In genomic region chr2:238282861-238283738, GRCh38 we compare ENCODE assay signal across 20 cellular contexts. TPM values are rescaled to one million over a fixed set of nuclear protein-coding genes. Genes with fewer than 3 reads are reported as not detected.
DNase-seq lines count a peak whose midpoint lies in the region; ATAC-seq and TF ChIP-seq lines count a peak whose summit lies in the region.
"Had no signal": no experiment of that assay in that cellular context is flagged by ENCODE, and none has a peak within 500 bp of the region (broad histone marks: within the 10 kb centered on the region; RNA-seq: fewer than 3 reads in every experiment).

No MANE protein-coding gene starts in this region.

- no peak overlapping the region for H2BK20ac ChIP-seq in IMR-90 (ENCODE audit: low read depth, low read length)

- ATAC-seq in IMR-90 (ENCODE audit: low read depth) (no peak), GM21423 (IDR thresholded peaks at IDR 0.05; ENCODE audit: unreplicated experiment) (no peak)
- ATAC-seq: activated naive CD4-positive, alpha-beta T cell treated with anti-CD3 and anti-CD28 coated beads, Interleukin-2, amount 50 U/mL, for 72 hours; activated T-cell treated with anti-CD3 and anti-CD28 coated beads, Interleukin-2, amount 50 U/mL, for 4 hours; stimulated activated effector memory CD8-positive, alpha-beta T cell treated with anti-CD3 and anti-CD28 coated beads, Interleukin-12 subunit alpha, Interleukin-12 subunit beta, amount 100 ng/mL, for 72 hours had no signal

- dilution Hi-C loops in IMR-90 (cut with HindIII; ENCODE audit: low sequenced_read_pairs, unreplicated experiment), result no loop called here

- CTCF ChIA-PET in A673 (lab: Charles Lee), result no interaction called here
- CTCF ChIA-PET in IMR-90 (lab: Yijun Ruan, JAX), result no interaction called here

- H3K23ac ChIP-seq in IMR-90 (ENCODE audit: low read depth, low read length), result no peak overlapping the region

- no TSS peak for BruUV-seq in A673 (replicated peaks; lab: Mats Ljungman, UMichigan)
- no TSS peak for BruUV-seq in IMR-90 (replicated peaks; lab: Mats Ljungman, UMichigan)

- no peak overlapping the region for H2BK15ac ChIP-seq in IMR-90 (ENCODE audit: low read depth, low read length)

- no peak overlapping the region for H3K4me3 Mint-ChIP-seq in dendritic cell treated with granulocyte-macrophage colony-stimulating factor and Interleukin-4, amounts not matched to agents 40 ng/mL and 50 ng/mL, for 4 days
- no peak overlapping the region for H3K4me3 Mint-ChIP-seq in nephron progenitor cell
- H3K4me3 Mint-ChIP-seq: activated CD4-positive, alpha-beta memory T cell treated with anti-CD3 and anti-CD28 coated beads, Interleukin-2, amount 10 ng/mL, durations not matched to agents 7 days and 5 days; activated T-cell treated with anti-CD3 and anti-CD28 coated beads, Interleukin-2, amount 50 U/mL, for 4 hours; stimulated activated effector memory CD8-positive, alpha-beta T cell treated with anti-CD3 and anti-CD28 coated beads, Interleukin-12 subunit alpha, Interleukin-12 subunit beta, amount 100 ng/mL, for 72 hours had no signal

- no peak overlapping the region for H3K4ac ChIP-seq in IMR-90 (ENCODE audit: low read depth, low read length)

- H3K79me1 ChIP-seq in IMR-90 (ENCODE audit: low read depth in 1 of 2, low read length in 2 of 2), result peaks cover 26 to 66% of the 10 kb centered on the region in 2 experiments

- no peaks in the 10 kb centered on the region for H3K27me3 ChIP-seq in A673 (replicated peaks; ENCODE audit: insufficient read depth, low read depth, low read length, poor library complexity)
- no peaks in the 10 kb centered on the region for H3K27me3 ChIP-seq in IMR-90 (ENCODE audit: control insufficient read depth, insufficient read depth, low read length)
- H3K27me3 ChIP-seq in ascending aorta, result no peaks in the 10 kb centered on the region
- H3K27me3 ChIP-seq: upper lobe of left lung had no signal

- no peak overlapping the region for H3K4me2 ChIP-seq in IMR-90 (ENCODE audit: low read depth, low read length)

- H3K9me3 ChIP-seq in A673 (ENCODE audit: low read depth, low read length, poor library complexity, severe bottlenecking) (no peaks in the 10 kb centered on the region), IMR-90 (ENCODE audit: control insufficient read depth, insufficient read depth, low read length) (no peaks in the 10 kb centered on the region), ascending aorta (no peaks in the 10 kb centered on the region)
- H3K9me3 ChIP-seq: Caco-2, left ventricle myocardium inferior, upper lobe of left lung had no signal

- TF ChIP-seq POLR2A in IMR-90 (IDR thresholded peaks at IDR 0.05; ENCODE audit: low read depth, low read length), result no peak

- H3K36me3 Mint-ChIP-seq in dendritic cell treated with granulocyte-macrophage colony-stimulating factor and Interleukin-4, amounts not matched to agents 40 ng/mL and 50 ng/mL, for 4 days (ENCODE audit: low read depth), result peaks cover 6% of the 10 kb centered on the region
- peaks cover 6% of the 10 kb centered on the region for H3K36me3 Mint-ChIP-seq in nephron progenitor cell (ENCODE audit: low read depth)
- H3K36me3 Mint-ChIP-seq: activated naive CD4-positive, alpha-beta T cell treated with anti-CD3 and anti-CD28 coated beads, Interleukin-2, amount 50 U/mL, for 72 hours had no signal

- peak overlapping the region; percentile 12; the same call in 1 of the 2 replicates for H2AK5ac ChIP-seq in IMR-90 (ENCODE audit: low read depth, low read length)

- no peak overlapping the region for H3K4me3 ChIP-seq in A673 (ENCODE audit: low read depth, low read length, poor library complexity, severe bottlenecking)
- H3K4me3 ChIP-seq in IMR-90 (ENCODE audit: insufficient read depth, low read depth, low read length), result no peak overlapping the region
- no peak overlapping the region for H3K4me3 ChIP-seq in ascending aorta
- H3K4me3 ChIP-seq: GM23248, left ventricle myocardium inferior, upper lobe of left lung had no signal

- no peak overlapping the region for H3K9ac ChIP-seq in IMR-90 (ENCODE audit: low read depth, low read length)
- H3K9ac ChIP-seq: GM23248 had no signal

- no peak overlapping the region for H2BK5ac ChIP-seq in IMR-90 (ENCODE audit: low read depth, low read length, poor library complexity, severe bottlenecking)

- intact Hi-C loops in A673 (cut with micrococcal nuclease; ENCODE audit: unreplicated experiment) (no loop called here), IMR-90 (cut with micrococcal nuclease) (loop anchor here (10.0 kb wide), 1 partner anchor 608 kb away; no protein-coding TSS in a partner anchor), posterior vena cava (cut with DNase I) (no loop called here), ascending aorta (cut with DNase I) (no loop called here)
- intact Hi-C loops in dendritic cell treated with granulocyte-macrophage colony-stimulating factor and Interleukin-4, amounts not matched to agents 40 ng/mL and 50 ng/mL, for 4 days (cut with micrococcal nuclease), result no loop called here

- no peaks in the 10 kb centered on the region; the same call in 1 of the 2 replicates for H4K20me1 ChIP-seq in IMR-90 (ENCODE audit: insufficient read depth, low read length)

- H3K9me1 ChIP-seq in IMR-90 (ENCODE audit: insufficient read depth, low read length), result peaks cover 14% of the 10 kb centered on the region

- H2AK9ac ChIP-seq in IMR-90 (replicated peaks; ENCODE audit: low read depth, low read length, poor library complexity), result no peak overlapping the region

- in situ Hi-C loops in IMR-90 (cut with MboI; ENCODE audit: low sequenced_read_pairs), result no loop called here

- H3K36me3 ChIP-seq in A673 (ENCODE audit: insufficient read depth, low read length, poor library complexity, severe bottlenecking), result no peaks in the 10 kb centered on the region
- H3K36me3 ChIP-seq in IMR-90 (ENCODE audit: control insufficient read depth, insufficient read depth, low read length), result no peaks in the 10 kb centered on the region
- peaks cover 0 to 9% of the 10 kb centered on the region in 2 donors for H3K36me3 ChIP-seq in ascending aorta
- H3K36me3 ChIP-seq: left ventricle myocardium inferior, upper lobe of left lung, WERI-Rb-1 had no signal

- H3K4me1 Mint-ChIP-seq in dendritic cell treated with granulocyte-macrophage colony-stimulating factor and Interleukin-4, amounts not matched to agents 40 ng/mL and 50 ng/mL, for 4 days (ENCODE audit: low read depth), result peaks cover 70% of the 10 kb centered on the region
- H3K4me1 Mint-ChIP-seq in nephron progenitor cell, result peaks cover 79% of the 10 kb centered on the region

- no peaks in the 10 kb centered on the region for H3K9me3 Mint-ChIP-seq in dendritic cell treated with granulocyte-macrophage colony-stimulating factor and Interleukin-4, amounts not matched to agents 40 ng/mL and 50 ng/mL, for 4 days
- no peaks in the 10 kb centered on the region for H3K9me3 Mint-ChIP-seq in nephron progenitor cell
- H3K9me3 Mint-ChIP-seq: activated CD4-positive, alpha-beta memory T cell treated with anti-CD3 and anti-CD28 coated beads, Interleukin-2, amount 10 ng/mL, durations not matched to agents 7 days and 5 days; activated naive CD4-positive, alpha-beta T cell treated with anti-CD3 and anti-CD28 coated beads, Interleukin-2, amount 50 U/mL, for 72 hours; activated T-cell treated with anti-CD3 and anti-CD28 coated beads, Interleukin-2, amount 50 U/mL, for 4 hours; stimulated activated effector memory CD8-positive, alpha-beta T cell treated with anti-CD3 and anti-CD28 coated beads, Interleukin-12 subunit alpha, Interleukin-12 subunit beta, amount 100 ng/mL, for 72 hours had no signal

- no peak overlapping the region for H2AFZ ChIP-seq in IMR-90 (replicated peaks; ENCODE audit: low read length, poor library complexity)
- H2AFZ ChIP-seq: GM23248 had no signal

- H3K4me1 ChIP-seq in A673 (ENCODE audit: insufficient read depth, low read length, poor library complexity, severe bottlenecking) (peaks cover 20% of the 10 kb centered on the region), IMR-90 (ENCODE audit: control insufficient read depth, insufficient read depth, low read length) (peaks cover 23% of the 10 kb centered on the region), ascending aorta (peaks cover 15 to 33% of the 10 kb centered on the region in 2 donors)

- peak overlapping the region; percentile 7 for H3K27ac Mint-ChIP-seq in dendritic cell treated with granulocyte-macrophage colony-stimulating factor and Interleukin-4, amounts not matched to agents 40 ng/mL and 50 ng/mL, for 4 days
- H3K27ac Mint-ChIP-seq in nephron progenitor cell, result no peak overlapping the region
- H3K27ac Mint-ChIP-seq: activated CD4-positive, alpha-beta memory T cell treated with anti-CD3 and anti-CD28 coated beads, Interleukin-2, amount 10 ng/mL, durations not matched to agents 7 days and 5 days; stimulated activated effector memory CD8-positive, alpha-beta T cell treated with anti-CD3 and anti-CD28 coated beads, Interleukin-12 subunit alpha, Interleukin-12 subunit beta, amount 100 ng/mL, for 72 hours had no signal

- no peak for TF ChIP-seq CTCF in A673 (conservative IDR thresholded peaks at IDR 0.05; ENCODE audit: low read depth, low read length)
- TF ChIP-seq CTCF in IMR-90 (conservative IDR thresholded peaks at IDR 0.05; ENCODE audit: low read depth, low read length), result no peak
- TF ChIP-seq CTCF in nephron progenitor cell (IDR thresholded peaks at IDR 0.05), result no peak
- TF ChIP-seq CTCF in ascending aorta (IDR thresholded peaks at IDR 0.05), result no peak

- peak; percentile 52 for DNase-seq in A673 (ENCODE audit: low spot score)
- no peak for DNase-seq in IMR-90
- DNase-seq in posterior vena cava (ENCODE audit: low spot score), result peak; percentile 61
- no peak for DNase-seq in stimulated activated CD4-positive, alpha-beta T cell treated with anti-CD3 and anti-CD28 coated beads, Interleukin-2, amount 100 ng/mL, for 24 hours
- no peak for DNase-seq in nephron progenitor cell
- no peak for DNase-seq in ascending aorta (ENCODE audit: low spot score in 2 of 2)
- DNase-seq: activated CD4-positive, alpha-beta memory T cell treated with anti-CD3 and anti-CD28 coated beads, Interleukin-2, amount 10 ng/mL, durations not matched to agents 7 days and 5 days; activated T-cell treated with anti-CD3 and anti-CD28 coated beads, Interleukin-2, amount 50 U/mL, for 4 hours; Caco-2; GM23248; left ventricle myocardium inferior; NCI-H2029; NCI-H446; stimulated activated CD4-positive, alpha-beta T cell treated with anti-CD3 and anti-CD28 coated beads, Interleukin-12 subunit alpha, Interleukin-12 subunit beta, amount 100 ng/mL, for 4 hours; upper lobe of left lung; WERI-Rb-1 had no signal

- no peak overlapping the region for H3K14ac ChIP-seq in IMR-90 (replicated peaks; ENCODE audit: low read depth, low read length)

- H3K27me3 Mint-ChIP-seq in dendritic cell treated with granulocyte-macrophage colony-stimulating factor and Interleukin-4, amounts not matched to agents 40 ng/mL and 50 ng/mL, for 4 days, result no peaks in the 10 kb centered on the region
- H3K27me3 Mint-ChIP-seq in nephron progenitor cell (ENCODE audit: low read depth, poor library complexity), result peaks cover 4% of the 10 kb centered on the region
- H3K27me3 Mint-ChIP-seq: activated CD4-positive, alpha-beta memory T cell treated with anti-CD3 and anti-CD28 coated beads, Interleukin-2, amount 10 ng/mL, durations not matched to agents 7 days and 5 days had no signal

- H3K27ac ChIP-seq in A673 (ENCODE audit: low read depth, low read length, poor library complexity, severe bottlenecking) (no peak overlapping the region), IMR-90 (ENCODE audit: insufficient read depth, low read length) (no peak overlapping the region), ascending aorta (no peak overlapping the region)
- H3K27ac ChIP-seq: GM23248, left ventricle myocardium inferior, WERI-Rb-1 had no signal

- H4K8ac ChIP-seq in IMR-90 (ENCODE audit: low read depth in 2 of 2, low read length in 2 of 2), result no peak overlapping the region

- no peak overlapping the region for H4K91ac ChIP-seq in IMR-90 (ENCODE audit: insufficient read depth, low read depth, low read length)

- no peak overlapping the region for H3K18ac ChIP-seq in IMR-90 (ENCODE audit: low read depth, low read length)

- TF ChIP-seq RAD21 in IMR-90 (IDR thresholded peaks at IDR 0.05; ENCODE audit: low read length), result no peak

- 100% methylated on average over 3 of the region's 17 CpGs; no CpG with 5 or more reads in 1 of the 2 experiments for WGBS in IMR-90 (ENCODE audit: extremely low coverage in 2 of 2, insufficient read length in 1 of 2), 2 experiments

- no peak overlapping the region for H4K5ac ChIP-seq in IMR-90 (ENCODE audit: low read depth, low read length)

- no peak overlapping the region for H3K56ac ChIP-seq in IMR-90 (ENCODE audit: extremely low read depth, insufficient read depth, low read length)

- POLR2A ChIA-PET in A673 (lab: Charles Lee; ENCODE audit: low non-redundant PET), result no interaction called here
- POLR2A ChIA-PET in IMR-90 (lab: Charles Lee; ENCODE audit: unreplicated experiment), result interaction anchor here (0.5 kb wide), 1 partner anchor 418 kb away, joined by 19 read pairs; no protein-coding TSS in a partner anchor

- no peak overlapping the region for H2BK120ac ChIP-seq in IMR-90 (ENCODE audit: low read depth, low read length)

RNA-seq across cellular contexts. Expression of gene PER2, which starts 5.3 kb away (rescaled TPM):
- total RNA-seq in A673 (2021) (6.8 and 7.5 TPM in 2 replicates), IMR-90 (2012; rRNA removed) (2.8 and 3.2 TPM in 2 replicates), posterior vena cava (10 to 100 TPM; 10.1 to 16.8 TPM), ascending aorta (21.6 TPM)
- 1.7 and 2.1 TPM in 2 replicates for polyA plus RNA-seq in IMR-90 (2012; rRNA removed)
- polyA plus RNA-seq in IMR-90 (2012; cell fraction: cytosol; rRNA removed), result 0.60 and 0.80 TPM in 2 replicates
- polyA plus RNA-seq in IMR-90 (2012; cell fraction: nucleus; rRNA removed; ENCODE audit: low replicate concordance), result 4.5 and 5.2 TPM in 2 replicates

RNA-seq across cellular contexts. Expression of gene TRAF3IP1, which starts 37.2 kb away (rescaled TPM):
- total RNA-seq in A673 (2021) (23.0 and 24.5 TPM in 2 replicates), IMR-90 (2012; rRNA removed) (5.9 and 6.9 TPM in 2 replicates), posterior vena cava (10 to 100 TPM; 27.1 to 37.2 TPM), ascending aorta (6.1 TPM)
- 6.0 and 8.3 TPM in 2 replicates for polyA plus RNA-seq in IMR-90 (2012; rRNA removed)
- 2.4 and 4.0 TPM in 2 replicates for polyA plus RNA-seq in IMR-90 (2012; cell fraction: cytosol; rRNA removed)
- polyA plus RNA-seq in IMR-90 (2012; cell fraction: nucleus; rRNA removed; ENCODE audit: low replicate concordance), result 6.0 and 8.0 TPM in 2 replicates

RNA-seq across cellular contexts. Expression of gene HES6, which starts 43.3 kb away (rescaled TPM):
- total RNA-seq in A673 (2021) (17.2 and 26.9 TPM in 2 replicates), IMR-90 (2012; rRNA removed) (1.3 and 1.4 TPM in 2 replicates), posterior vena cava (1 to 10 TPM; 2.3 to 6.9 TPM), ascending aorta (117 TPM)
- polyA plus RNA-seq in IMR-90 (2012; rRNA removed), result 3.3 TPM in 2 replicates
- 3.6 and 6.2 TPM in 2 replicates for polyA plus RNA-seq in IMR-90 (2012; cell fraction: cytosol; rRNA removed)
- polyA plus RNA-seq in IMR-90 (2012; cell fraction: nucleus; rRNA removed; ENCODE audit: low replicate concordance), result 9.5 and 25.2 TPM in 2 replicates

Comparison
In these comparisons a context has a peak if more than half of its experiments do, and no peak if none do; other contexts are left out.
1. DNase-seq: peak in A673 (single experiment) and posterior vena cava (single experiment); none in IMR-90 (single experiment), stimulated activated CD4-positive, alpha-beta T cell treated with anti-CD3 and anti-CD28 coated beads, Interleukin-2, amount 100 ng/mL, for 24 hours (0 of 2), nephron progenitor cell (single experiment) and ascending aorta (0 of 2).